In the genomic region with DNA sequence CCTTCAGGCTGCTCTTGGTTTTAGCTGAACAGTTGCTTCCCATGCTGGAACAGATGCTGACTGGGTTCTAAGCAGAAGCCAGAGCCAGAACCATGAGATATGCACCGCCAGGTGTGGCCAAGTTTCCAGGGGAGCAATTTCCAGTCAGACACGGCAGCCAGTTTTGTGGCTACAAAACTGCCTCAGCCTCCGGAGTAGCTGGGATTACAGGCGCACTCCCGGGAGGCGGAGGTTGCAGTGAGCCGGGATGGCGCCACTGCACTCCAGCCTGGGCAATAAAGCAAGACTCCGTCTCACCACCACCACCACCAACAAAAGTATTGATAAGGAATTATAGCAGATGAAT, we compare ENCODE assay signal across 8 cellular contexts. TPM values are rescaled to one million over a fixed set of nuclear protein-coding genes. Genes with fewer than 3 reads are reported as not detected.
DNase-seq lines count a peak whose midpoint lies in the region; ATAC-seq and TF ChIP-seq lines count a peak whose summit lies in the region.

No MANE protein-coding gene starts in this region.

- in situ Hi-C loops in transverse colon (cut with MboI; ENCODE audit: low pct_ligation_motif_present in 1 of 4, low pct_unique_long_range_greater_than_20kb in 1 of 4, low sequenced_read_pairs in 3 of 4) (loop anchor here in 1 of 4 donors (25.0 kb wide), 1 partner anchor 318 kb away; the partner anchor contains the start of gene XPO1), HAP-1 (cut with MboI; ENCODE audit: low sequenced_read_pairs) (no loop called here)

- TF ChIP-seq POLR2A in NB4 (IDR thresholded peaks at IDR 0.05; ENCODE audit: extremely low read depth, insufficient read length), result no peak
- no peak for TF ChIP-seq POLR2A in lower leg skin (IDR thresholded peaks at IDR 0.05)
- no peak for TF ChIP-seq POLR2A in transverse colon (IDR thresholded peaks at IDR 0.05)

- H3K9me3 ChIP-seq in transverse colon (no peaks in the 10 kb centered on the region), HAP-1 (no peaks in the 10 kb centered on the region; the same call in 1 of the 2 replicates)

- H3K27me3 Mint-ChIP-seq in MCF 10A (ENCODE audit: insufficient read depth, unreplicated experiment), result no peaks in the 10 kb centered on the region

- POLR2A ChIA-PET in MCF 10A (lab: Yijun Ruan, JAX), result interaction anchor here (0.6 to 3.8 kb wide), 15 partner anchors 8 to 383 kb away, joined by 3 to 33 read pairs (median 6); partner anchors contain the start of genes COMMD1 and XPO1

- DNase-seq in Daoy (ENCODE audit: low read depth), result peak; percentile 35
- no peak for DNase-seq in NB4 (ENCODE audit: low read depth)
- peak; percentile 54 for DNase-seq in MCF 10A (ENCODE audit: unreplicated experiment)
- DNase-seq in lower leg skin (ENCODE audit: low spot score in 2 of 2), result peak in 1 of 2 donors; percentile 17
- peak; percentile 29 for DNase-seq in transverse colon
- no peak for DNase-seq in mesenteric fat pad (ENCODE audit: low spot score)
- no peak for DNase-seq in HAP-1 (ENCODE audit: low spot score in 2 of 2)

- H3K27ac Mint-ChIP-seq in MCF 10A (ENCODE audit: low read depth, unreplicated experiment), result peak overlapping the region; percentile 81

- WGBS in lower leg skin, 2 donors, result 13 to 18% methylated on average over 9 of the region's 9 CpGs
- 35% methylated on average over 9 of the region's 9 CpGs; no CpG with 5 or more reads in 1 of the 2 donors for WGBS in transverse colon (ENCODE audit: low coverage in 1 of 2), 2 donors

- peak overlapping the region; percentile 98 for H3K4me3 ChIP-seq in NB4 (ENCODE audit: low read depth, low read length)
- peak overlapping the region; percentile 71 for H3K4me3 ChIP-seq in lower leg skin (ENCODE audit: low read depth, poor library complexity, severe bottlenecking)
- peak overlapping the region; percentile 31 to 72 (median 69) for H3K4me3 ChIP-seq in transverse colon
- no peak overlapping the region; the same call in 1 of the 2 replicates for H3K4me3 ChIP-seq in HAP-1

- CTCF ChIA-PET in MCF 10A (lab: Yijun Ruan, JAX), result interaction anchor here (1.1 kb wide), 1 partner anchor 87 kb away, joined by 7 read pairs; no protein-coding TSS in a partner anchor

- no peak for TF ChIP-seq CTCF in NB4 (IDR thresholded peaks at IDR 0.05; ENCODE audit: low read depth, low read length)
- no peak for TF ChIP-seq CTCF in MCF 10A (IDR thresholded peaks at IDR 0.05; ENCODE audit: unreplicated experiment)
- no peak for TF ChIP-seq CTCF in lower leg skin (IDR thresholded peaks at IDR 0.05)
- no peak for TF ChIP-seq CTCF in transverse colon (IDR thresholded peaks at IDR 0.05)

- no peak for TF ChIP-seq EP300 in transverse colon (IDR thresholded peaks at IDR 0.05; ENCODE audit: low read depth)

- H3K36me3 ChIP-seq in transverse colon, result no peaks in the 10 kb centered on the region
- H3K36me3 ChIP-seq in HAP-1 (replicated peaks), result no peaks in the 10 kb centered on the region

- intact Hi-C loops in MCF 10A (cut with micrococcal nuclease), result no loop called here
- intact Hi-C loops in lower leg skin (cut with DNase I; ENCODE audit: low total_unique reads), result no loop called here
- intact Hi-C loops in transverse colon (cut with DNase I; ENCODE audit: low total_unique reads), result no loop called here

- H3K4me1 ChIP-seq in transverse colon (peaks cover 3 to 18% (median 14%) of the 10 kb centered on the region in 4 donors), HAP-1 (peaks cover 11% of the 10 kb centered on the region)

- no peaks in the 10 kb centered on the region for H3K36me3 Mint-ChIP-seq in MCF 10A (ENCODE audit: insufficient read depth, unreplicated experiment)

- no peak for ATAC-seq in GM21515 (IDR thresholded peaks at IDR 0.05; ENCODE audit: unreplicated experiment)

- H3K4me1 Mint-ChIP-seq in MCF 10A (ENCODE audit: insufficient read depth, unreplicated experiment), result peaks cover 6% of the 10 kb centered on the region

- peak overlapping the region; percentile 78 to 89 (median 88) for H3K27ac ChIP-seq in transverse colon

- no peaks in the 10 kb centered on the region for H3K9me3 Mint-ChIP-seq in MCF 10A (ENCODE audit: unreplicated experiment)

- no peaks in the 10 kb centered on the region for H3K27me3 ChIP-seq in transverse colon
- H3K27me3 ChIP-seq in HAP-1 (ENCODE audit: low read depth), result no peaks in the 10 kb centered on the region

- H3K4me3 Mint-ChIP-seq in MCF 10A (ENCODE audit: unreplicated experiment), result peak overlapping the region; percentile 93

- BruUV-seq in MCF 10A (replicated peaks; lab: Mats Ljungman, UMichigan), result no TSS peak

RNA-seq across cellular contexts. Expression of gene FAM161A, which starts 1.3 kb away (rescaled TPM):
- total RNA-seq in Daoy (2014; rRNA removed; shearing (Covaris generic)), result 2.7 and 4.0 TPM in 2 replicates
- total RNA-seq in MCF 10A (2022), result 1.7 and 2.3 TPM in 2 replicates
- 1 to 10 TPM in 2 of 4 donors, under 1 TPM in 2; 0.51 to 1.9 (median 1.3) TPM for total RNA-seq in lower leg skin
- total RNA-seq in transverse colon, result 1 to 10 TPM in 2 of 4 donors, under 1 TPM in 1, not detected in 1; 0.96 to 1.9 (median 1.2) TPM
- 1.00 TPM for total RNA-seq in mesenteric fat pad

RNA-seq across cellular contexts. Expression of gene CCT4, which starts 33.3 kb away (rescaled TPM):
- 310 and 360 TPM in 2 replicates for total RNA-seq in Daoy (2014; rRNA removed; shearing (Covaris generic))
- 176 and 203 TPM in 2 replicates for total RNA-seq in MCF 10A (2022)
- 10 to 100 TPM; 68.5 to 79.6 (median 72.1) TPM for total RNA-seq in lower leg skin
- total RNA-seq in transverse colon, result 10 to 100 TPM; 31.2 to 52.7 (median 40.1) TPM
- 107 TPM for total RNA-seq in mesenteric fat pad

RNA-seq across cellular contexts. Expression of gene COMMD1, which starts 50.3 kb away (rescaled TPM):
- 56.6 and 75.8 TPM in 2 replicates for total RNA-seq in Daoy (2014; rRNA removed; shearing (Covaris generic))
- total RNA-seq in MCF 10A (2022), result 33.8 and 38.7 TPM in 2 replicates
- 10 to 100 TPM; 39.2 to 46.9 (median 43.1) TPM for total RNA-seq in lower leg skin
- 10 to 100 TPM; 28.9 to 61.0 (median 36.8) TPM for total RNA-seq in transverse colon
- total RNA-seq in mesenteric fat pad, result 38.0 TPM

Comparison
In these comparisons a context has a peak if more than half of its experiments do, and no peak if none do; other contexts are left out.
1. DNase-seq: peak in Daoy (single experiment), MCF 10A (single experiment) and transverse colon (single experiment); none in NB4 (single experiment), mesenteric fat pad (single experiment) and HAP-1 (0 of 2).